8 cellular contexts compared by ENCODE assay signal in the genomic region with DNA sequence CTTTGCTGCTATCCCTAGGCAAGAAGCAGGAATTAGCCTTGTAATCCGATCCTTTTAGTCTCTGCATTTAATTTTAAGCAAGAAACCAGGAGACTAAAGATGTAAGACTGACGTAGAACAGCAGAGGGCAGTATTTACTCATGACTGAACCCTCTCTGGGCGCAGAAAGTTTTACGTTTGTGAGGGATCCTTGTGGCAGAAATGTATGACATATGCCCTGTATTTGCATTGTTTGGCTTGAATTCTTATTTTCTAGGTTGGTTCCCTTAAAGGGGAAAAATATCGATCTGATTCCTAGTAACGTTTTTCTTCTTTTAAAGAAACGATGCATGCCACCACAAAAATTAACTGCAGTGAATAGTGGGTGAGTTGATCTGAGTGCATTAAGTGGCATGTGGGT. TPM values are rescaled to one million over a fixed set of nuclear protein-coding genes. Genes with fewer than 3 reads are reported as not detected.
DNase-seq lines count a peak whose midpoint lies in the region; ATAC-seq, FAIRE-seq and TF ChIP-seq lines count a peak whose summit lies in the region.

No MANE protein-coding gene starts in this region.

- peaks cover 10% of the 10 kb centered on the region for H3K36me3 Mint-ChIP-seq in type B pancreatic cell

- H3K9ac ChIP-seq in HCT116 (ENCODE audit: low read length), result no peak overlapping the region
- H3K9ac ChIP-seq in MM.1S (ENCODE audit: low read length), result no peak overlapping the region

- CTCF ChIA-PET in HCT116 (lab: Charles Lee), result interaction anchor here (0.6 to 2.8 kb wide), 6 partner anchors 8 to 1291 kb away, joined by 3 to 50 read pairs (median 4); no protein-coding TSS in a partner anchor

- peak; percentile 95 for TF ChIP-seq RAD21 in HCT116 (IDR thresholded peaks at IDR 0.05; ENCODE audit: low read depth)

- POLR2A ChIA-PET in HCT116 (lab: Charles Lee), result no interaction called here

- under 1% methylated on average over 7 of the region's 7 CpGs for WGBS in right lobe of liver (ENCODE audit: insufficient coverage, low coverage, low lambda C conversion rate, missing lambda C conversion rate)

- TF ChIP-seq CTCF in HCT116 (IDR thresholded peaks at IDR 0.05 in 2 of 3, conservative IDR thresholded peaks at IDR 0.05 in 1 of 3; ENCODE audit: borderline replicate concordance in 1 of 3, insufficient read depth in 1 of 3, low read depth in 2 of 3, low read length in 2 of 3), result peak; percentile 71 to 92 (median 88)
- TF ChIP-seq CTCF in MM.1S (IDR thresholded peaks at IDR 0.05; ENCODE audit: low read length), result peak; percentile 84
- peak in 5 of 6 experiments; percentile 49 to 81 (median 73) for TF ChIP-seq CTCF in Peyer's patch (IDR thresholded peaks at IDR 0.05)
- TF ChIP-seq CTCF in right lobe of liver (IDR thresholded peaks at IDR 0.05), result peak; percentile 76 to 94 (median 80)
- TF ChIP-seq CTCF in type B pancreatic cell (conservative IDR thresholded peaks at IDR 0.05), result peak; percentile 95

- H3K27ac ChIP-seq in HCT116 (ENCODE audit: low read depth, low read length) (no peak overlapping the region), MM.1S (ENCODE audit: low read length) (no peak overlapping the region), Peyer's patch (no peak overlapping the region), right lobe of liver (peak overlapping the region in 2 of 3 donors; percentile 84 to 91)

- H3K36me3 ChIP-seq in HCT116 (ENCODE audit: control insufficient read depth in 1 of 2, insufficient read depth in 2 of 2, low read length in 2 of 2), result no peaks in the 10 kb centered on the region
- no peaks in the 10 kb centered on the region for H3K36me3 ChIP-seq in MM.1S (replicated peaks; ENCODE audit: insufficient read depth, low read length)
- no peaks in the 10 kb centered on the region for H3K36me3 ChIP-seq in Peyer's patch
- no peaks in the 10 kb centered on the region for H3K36me3 ChIP-seq in right lobe of liver

- peak overlapping the region; percentile 44 for H3K27ac Mint-ChIP-seq in type B pancreatic cell

- H4K20me1 ChIP-seq in HCT116 (ENCODE audit: insufficient read depth), result no peaks in the 10 kb centered on the region
- H4K20me1 ChIP-seq in MM.1S (ENCODE audit: insufficient read depth, low read length), result no peaks in the 10 kb centered on the region

- DNase-seq in GF-D8 (lab: John Stamatoyannopoulos, UW) (peak; percentile 2), HCT116 (ENCODE audit: low read depth, low spot score) (peak; percentile 85), MM.1S (peak; percentile 80), Peyer's patch (no peak), right lobe of liver (peak in 1 of 3 donors; percentile 53), type B pancreatic cell (ENCODE audit: extremely low spot score, unreplicated experiment) (peak; percentile 69)
- peak; percentile 15 for DNase-seq in central memory CD4-positive, alpha-beta T cell

- peaks cover 52% of the 10 kb centered on the region for H3K27me3 Mint-ChIP-seq in type B pancreatic cell

- H3K9me3 Mint-ChIP-seq in type B pancreatic cell, result no peaks in the 10 kb centered on the region

- H3K9me3 ChIP-seq in HCT116 (ENCODE audit: control insufficient read depth in 1 of 2, insufficient read depth in 1 of 2, low read depth in 1 of 2, low read length in 2 of 2) (no peaks in the 10 kb centered on the region), MM.1S (replicated peaks; ENCODE audit: insufficient read depth, low read length) (no peaks in the 10 kb centered on the region), Peyer's patch (no peaks in the 10 kb centered on the region), right lobe of liver (no peaks in the 10 kb centered on the region)

- H3K27me3 ChIP-seq in HCT116 (ENCODE audit: insufficient read depth, low read length) (no peaks in the 10 kb centered on the region), MM.1S (replicated peaks; ENCODE audit: insufficient read depth, low read length) (no peaks in the 10 kb centered on the region), Peyer's patch (no peaks in the 10 kb centered on the region), right lobe of liver (no peaks in the 10 kb centered on the region)

- FAIRE-seq in A204.1 (lab: Jason Lieb, UNC), result peak; percentile 97

- H3K9me2 ChIP-seq in HCT116 (ENCODE audit: insufficient read depth) (no peaks in the 10 kb centered on the region), MM.1S (replicated peaks; ENCODE audit: insufficient read depth, low read length) (no peaks in the 10 kb centered on the region)

- RAD21 ChIA-PET in HCT116 (lab: Charles Lee; ENCODE audit: low non-redundant PET in 1 of 2, low total read pairs in 2 of 2, uncharacterized antibody in 2 of 2, unreplicated experiment in 2 of 2), result interaction anchor here (0.7 to 1.8 kb wide), 3 partner anchors 438 to 664 kb away, joined by 3 to 9 read pairs (median 4); no protein-coding TSS in a partner anchor

- intact Hi-C loops in HCT116 (cut with micrococcal nuclease) (loop anchor here (1.0 to 5.0 kb wide), 4 partner anchors 438 to 1291 kb away; no protein-coding TSS in a partner anchor), right lobe of liver (cut with DNase I) (loop anchor here in 1 of 2 donors (10.0 kb wide), 1 partner anchor 431 kb away; no protein-coding TSS in a partner anchor)

- TF ChIP-seq POLR2A in HCT116 (IDR thresholded peaks at IDR 0.05; ENCODE audit: borderline replicate concordance, extremely low read depth, insufficient read depth, insufficient read length), result no peak
- no peak for TF ChIP-seq POLR2A in Peyer's patch (IDR thresholded peaks at IDR 0.05)
- TF ChIP-seq POLR2A in right lobe of liver (IDR thresholded peaks at IDR 0.05), result no peak

- H3K4me3 ChIP-seq in HCT116 (replicated peaks in 1 of 2; ENCODE audit: low read depth in 1 of 2, low read length in 2 of 2) (no peak overlapping the region; a peak in 1 of 4 replicates), MM.1S (ENCODE audit: low read length) (no peak overlapping the region), Peyer's patch (no peak overlapping the region), right lobe of liver (peak overlapping the region in 2 of 3 donors; percentile 7 to 76)

- peaks cover 8% of the 10 kb centered on the region for H3K4me1 Mint-ChIP-seq in type B pancreatic cell (ENCODE audit: unreplicated experiment)

- no TSS peak for BruUV-seq in HCT116 (replicated peaks; lab: Mats Ljungman, UMichigan)

- H3K4me3 Mint-ChIP-seq in type B pancreatic cell, result peak overlapping the region; percentile 89

- H2AFZ ChIP-seq in HCT116 (ENCODE audit: low read depth, low read length, poor library complexity, severe bottlenecking) (peak overlapping the region; percentile 96), MM.1S (ENCODE audit: low read length) (no peak overlapping the region)

- peaks cover 9% of the 10 kb centered on the region; the same call in 1 of the 2 replicates for H3F3A ChIP-seq in MM.1S (ENCODE audit: insufficient read depth, low read length)

- H3K79me2 ChIP-seq in HCT116 (ENCODE audit: insufficient read depth, low read length), result no peaks in the 10 kb centered on the region
- no peaks in the 10 kb centered on the region for H3K79me2 ChIP-seq in MM.1S (ENCODE audit: low read length)

- H3K4me2 ChIP-seq in HCT116 (ENCODE audit: low read length) (peak overlapping the region; percentile 98), MM.1S (ENCODE audit: low read depth, low read length) (no peak overlapping the region)

- peak; percentile 19 for ATAC-seq in HCT116
- peak; percentile 22 to 41 (median 38) for ATAC-seq in right lobe of liver

- H3K4me1 ChIP-seq in HCT116 (ENCODE audit: control insufficient read depth in 1 of 2, insufficient read depth in 2 of 2, low read length in 2 of 2) (peaks cover 11 to 15% of the 10 kb centered on the region in 2 experiments; a peak in 3 of 4 replicates), MM.1S (ENCODE audit: low read length) (peaks cover 12% of the 10 kb centered on the region), Peyer's patch (peaks cover 0 to 7% (median 0%) of the 10 kb centered on the region in 4 donors), right lobe of liver (peaks cover 0 to 20% (median 0%) of the 10 kb centered on the region in 4 donors)

TF ChIP-seq in HCT116, 20 proteins besides CTCF, POLR2A, EP300 and RAD21:
- 0 out of 2 replicates have a peak, but pooled peaks have one; percentile 42 for TF ChIP-seq CBX3 (IDR thresholded peaks at IDR 0.05; ENCODE audit: low read depth)
- no peak for TF ChIP-seq SP1 (IDR thresholded peaks at IDR 0.05; ENCODE audit: low read depth)

RNA-seq across cellular contexts. Expression of gene FAT4, which starts 1.3 kb away (rescaled TPM):
- 0.71 TPM for total RNA-seq in HCT116 (2021; ENCODE audit: unreplicated experiment)
- 0.39 and 0.62 TPM in 2 replicates for polyA plus RNA-seq in HCT116 (2012)
- total RNA-seq in Peyer's patch, result 10 to 100 TPM in 1 of 4 donors, 1 to 10 TPM in 3; 1.4 to 11.6 (median 5.7) TPM
- 1 to 10 TPM; 2.8 to 4.6 (median 3.6) TPM for total RNA-seq in right lobe of liver
- total RNA-seq in type B pancreatic cell (ENCODE audit: low replicate concordance), result 3.3 and 21.3 TPM in 2 replicates

Comparison
In these comparisons a context has a peak if more than half of its experiments do, and no peak if none do; other contexts are left out.
1. DNase-seq: peak in GF-D8 (single experiment), HCT116 (single experiment), MM.1S (single experiment), central memory CD4-positive, alpha-beta T cell (single experiment) and type B pancreatic cell (single experiment); none in Peyer's patch (0 of 3).
2. H3K27ac ChIP-seq: peak in right lobe of liver (2 of 3); none in HCT116 (single experiment), MM.1S (single experiment) and Peyer's patch (0 of 4).
3. H3K4me3 ChIP-seq: peak in right lobe of liver (2 of 3); none in HCT116 (0 of 2), MM.1S (single experiment) and Peyer's patch (0 of 4).
4. Peak in every context shown above with its lines, with median percentiles within 50 percentile points of each other: CTCF ChIP-seq.